In the genomic region with DNA sequence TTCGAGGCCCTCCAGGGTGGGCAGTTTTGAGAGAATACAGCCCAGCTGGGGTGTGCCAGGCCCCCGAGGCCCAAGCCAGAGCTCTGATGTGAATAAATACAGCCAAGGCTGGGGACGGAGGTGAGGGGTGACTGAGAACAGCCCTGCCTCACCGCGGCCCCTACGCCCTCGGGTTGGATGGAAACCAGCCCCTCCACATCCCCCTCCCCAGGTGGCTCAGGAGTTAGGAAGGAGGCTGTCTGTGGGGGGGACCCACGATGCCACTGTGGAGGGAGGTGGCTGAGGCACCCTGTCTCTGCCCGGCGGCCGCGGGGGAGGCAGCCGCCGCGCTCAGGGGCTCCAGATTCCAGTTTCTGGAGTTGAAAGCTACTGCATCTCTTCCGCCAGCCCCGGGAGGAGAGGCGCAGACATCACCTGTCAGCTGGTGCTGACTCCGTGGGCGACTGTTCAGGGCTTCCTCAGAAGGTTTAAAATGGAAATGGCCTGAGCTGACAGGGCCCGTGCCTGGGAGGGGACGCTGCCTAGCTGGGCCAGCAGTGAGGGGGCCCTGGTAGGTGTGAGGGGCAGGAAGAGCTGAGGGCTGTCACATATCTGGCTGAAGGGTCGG, we compare ENCODE assay signal across 13 cellular contexts. TPM values are rescaled to one million over a fixed set of nuclear protein-coding genes. Genes with fewer than 3 reads are reported as not detected.
A peak's percentile ranks its signal among the peaks of the same experiment; 100 is the strongest.
DNase-seq lines count a peak whose midpoint lies in the region; ATAC-seq and TF ChIP-seq lines count a peak whose summit lies in the region.
"Had no signal": no experiment of that assay in that cellular context is flagged by ENCODE, and none has a peak within 500 bp of the region (broad histone marks: within the 10 kb centered on the region; RNA-seq: fewer than 3 reads in every experiment).

No MANE protein-coding gene starts in this region.

- H3K4me1 ChIP-seq in PC-3 (ENCODE audit: insufficient read depth, low read length) = peaks cover 3% of the 10 kb centered on the region
- H3K4me1 ChIP-seq in right atrium auricular region = peaks cover 0 to 20% of the 10 kb centered on the region in 2 donors

- intact Hi-C loops in PC-3 (cut with micrococcal nuclease) = no loop called here

- no peaks in the 10 kb centered on the region for H3K79me2 ChIP-seq in PC-3 (ENCODE audit: low read length)

- DNase-seq in GM13976 (ENCODE audit: low spot score) (peak; percentile 46), PC-3 (no peak), right atrium auricular region (ENCODE audit: low spot score) (no peak), retinal pigment epithelial cell (ENCODE audit: low read depth) (no peak), SK-N-DZ (ENCODE audit: low spot score) (no peak), T-helper 9 cell (no peak), NCI-H446 treated with DMSO at 0.1 percent for 48 hours (lab: John Stamatoyannopoulos, UW) (no peak)
- DNase-seq: activated CD4-positive, alpha-beta T cell treated with anti-CD3 and anti-CD28 coated beads for 4 hours; naive thymus-derived CD4-positive, alpha-beta T cell; NCI-H2029 treated with DMSO at 0.1 percent for 48 hours; stimulated activated CD4-positive, alpha-beta T cell treated with anti-CD3 and anti-CD28 coated beads, Interleukin-1b, Interleukin-23, amount 100 ng/mL, for 48 hours had no signal

- H3K27me3 ChIP-seq in PC-3 (ENCODE audit: low read length) (peaks cover 14% of the 10 kb centered on the region), right atrium auricular region (no peaks in the 10 kb centered on the region)

- H3K9ac ChIP-seq in PC-3 (ENCODE audit: low read length) = no peak overlapping the region

- ATAC-seq in PC-3 (no peak; the same call in 1 of the 2 replicates), GM21423 (IDR thresholded peaks at IDR 0.05; ENCODE audit: unreplicated experiment) (no peak)

- peaks cover 5% of the 10 kb centered on the region for H4K20me1 ChIP-seq in PC-3 (ENCODE audit: low read length)

- in situ Hi-C loops in GM13976 (cut with MboI; ENCODE audit: low sequenced_read_pairs, unreplicated experiment) = no loop called here

- H3K4me2 ChIP-seq in PC-3 (ENCODE audit: low read length) = 0 out of 2 replicates have a peak overlapping the region, but pooled peaks have one; percentile 93

- H3K27ac ChIP-seq in PC-3 (ENCODE audit: low read length) (no peak overlapping the region), right atrium auricular region (peak overlapping the region; percentile 62 to 68)
- H3K27ac ChIP-seq: SJSA1 had no signal

- H3F3A ChIP-seq in PC-3 (ENCODE audit: low read length, unreplicated experiment) = no peaks in the 10 kb centered on the region

- no peak overlapping the region for H2AFZ ChIP-seq in PC-3 (ENCODE audit: low read length)

- H3K9me2 ChIP-seq in PC-3 (replicated peaks; ENCODE audit: low read length) = no peaks in the 10 kb centered on the region

- POLR2A ChIA-PET in PC-3 (lab: Charles Lee; ENCODE audit: unreplicated experiment) = no interaction called here

- H3K4me3 ChIP-seq in PC-3 (ENCODE audit: low read length) = no peak overlapping the region
- peak overlapping the region in 1 of 2 donors; percentile 62 for H3K4me3 ChIP-seq in right atrium auricular region
- peak overlapping the region; percentile 25 for H3K4me3 ChIP-seq in retinal pigment epithelial cell (ENCODE audit: low read length)

- TF ChIP-seq CTCF in GM13976 (IDR thresholded peaks at IDR 0.05; ENCODE audit: borderline replicate concordance, control extremely low read depth, extremely low read depth, insufficient read depth, missing control alignments) = no peak
- no peak for TF ChIP-seq CTCF in PC-3 (conservative IDR thresholded peaks at IDR 0.05; ENCODE audit: low read depth, low read length)
- TF ChIP-seq CTCF in right atrium auricular region (IDR thresholded peaks at IDR 0.05) = no peak
- TF ChIP-seq CTCF in retinal pigment epithelial cell (conservative IDR thresholded peaks at IDR 0.05; ENCODE audit: low read depth, low read length) = no peak

- H3K36me3 ChIP-seq in PC-3 (ENCODE audit: low read depth, low read length) = no peaks in the 10 kb centered on the region
- H3K36me3 ChIP-seq in right atrium auricular region = no peaks in the 10 kb centered on the region
- H3K36me3 ChIP-seq: SJSA1 had no signal

- no TSS peak for BruUV-seq in PC-3 (replicated peaks; lab: Mats Ljungman, UMichigan)

- H3K9me3 ChIP-seq in PC-3 (ENCODE audit: low read length) (no peaks in the 10 kb centered on the region), right atrium auricular region (no peaks in the 10 kb centered on the region)
- H3K9me3 ChIP-seq: SJSA1 had no signal

- CTCF ChIA-PET in PC-3 (lab: Charles Lee) = interaction anchor here (0.5 kb wide), 1 partner anchor 735 kb away, joined by 4 read pairs; no protein-coding TSS in a partner anchor

RNA-seq across cellular contexts. Expression of gene FLRT1, which starts 1.4 kb away (rescaled TPM):
- total RNA-seq in PC-3 (2014; rRNA removed) (not detected in 2 replicates), right atrium auricular region (1 to 10 TPM in 1 of 2 donors, under 1 TPM in 1; 0.67 to 1.7 TPM)
- polyA plus RNA-seq in SK-N-DZ (2014; cell fraction: cytosol; rRNA removed) = 1.1 and 2.5 TPM in 2 replicates
- 0.72 and 1.4 TPM in 2 replicates for polyA plus RNA-seq in SK-N-DZ (2014; cell fraction: nucleus; rRNA removed)
- total RNA-seq: naive thymus-derived CD4-positive, alpha-beta T cell had no signal

RNA-seq across cellular contexts. Expression of gene OTUB1, which starts 50.9 kb away (rescaled TPM):
- 124 and 129 TPM in 2 replicates for total RNA-seq in PC-3 (2014; rRNA removed)
- 10 to 100 TPM; 55.9 to 57.1 TPM for total RNA-seq in right atrium auricular region
- polyA plus RNA-seq in SK-N-DZ (2014; cell fraction: cytosol; rRNA removed) = 59.8 and 70.2 TPM in 2 replicates
- 160 and 166 TPM in 2 replicates for polyA plus RNA-seq in SK-N-DZ (2014; cell fraction: nucleus; rRNA removed)
